ENCODE assay signal across 8 cellular contexts in the genomic region with DNA sequence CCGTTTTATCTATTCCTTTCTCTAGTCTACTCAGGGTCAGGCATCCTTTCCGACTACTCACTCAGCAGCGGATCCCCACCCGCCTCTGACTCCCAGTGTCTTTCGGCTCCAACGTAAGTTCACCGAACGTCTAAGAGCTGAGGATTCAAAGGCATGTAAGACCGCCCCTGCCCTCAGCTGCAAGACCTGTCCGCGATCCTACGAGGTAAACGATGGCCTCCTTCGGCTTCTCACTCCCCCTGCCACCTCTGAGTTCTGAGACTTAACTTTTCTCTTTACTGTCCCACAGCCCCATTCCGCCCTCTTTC. TPM values are rescaled to one million over a fixed set of nuclear protein-coding genes. Genes with fewer than 3 reads are reported as not detected.
DNase-seq lines count a peak whose midpoint lies in the region; ATAC-seq and TF ChIP-seq lines count a peak whose summit lies in the region.

No MANE protein-coding gene starts in this region.

- H3K9me3 Mint-ChIP-seq in Caco-2 (ENCODE audit: unreplicated experiment) (no peaks in the 10 kb centered on the region), WTC11 (no peaks in the 10 kb centered on the region)

- H3K27ac Mint-ChIP-seq in Caco-2 (ENCODE audit: unreplicated experiment) = peak overlapping the region; percentile 81
- H3K27ac Mint-ChIP-seq in WTC11 = peak overlapping the region; percentile 99

- H3K4me1 Mint-ChIP-seq in Caco-2 (ENCODE audit: low read depth, unreplicated experiment) (peaks cover 11% of the 10 kb centered on the region), WTC11 (peaks cover 19% of the 10 kb centered on the region)

- peak overlapping the region; percentile 93 for H3K9ac ChIP-seq in iPS-20b (ENCODE audit: low read depth, low read length)

- TF ChIP-seq EP300 in suprapubic skin (IDR thresholded peaks at IDR 0.05) = no peak

- intact Hi-C loops in Caco-2 (cut with micrococcal nuclease; ENCODE audit: unreplicated experiment) = loop anchor here (1.0 kb wide), 2 partner anchors 13 to 66 kb away; a partner anchor contains a TSS

- H3K4me3 Mint-ChIP-seq in Caco-2 (ENCODE audit: unreplicated experiment) (peak overlapping the region; percentile 82), WTC11 (peak overlapping the region; percentile 100)

- under 1% methylated on average over 15 of the region's 15 CpGs for WGBS in suprapubic skin

- H3K27me3 ChIP-seq in Caco-2 (replicated peaks; ENCODE audit: control insufficient read depth, insufficient read depth, low read length) (no peaks in the 10 kb centered on the region), iPS-20b (ENCODE audit: insufficient read depth, low read length) (no peaks in the 10 kb centered on the region), suprapubic skin (no peaks in the 10 kb centered on the region)

- no TSS peak for BruUV-seq in Caco-2 (replicated peaks; lab: Mats Ljungman, UMichigan)

- no peak for TF ChIP-seq POLR2A in suprapubic skin (IDR thresholded peaks at IDR 0.05)

- H3K9me3 ChIP-seq in Caco-2 (no peaks in the 10 kb centered on the region), HEK293 (ENCODE audit: control insufficient read depth, insufficient read depth, low read depth, low read length) (no peaks in the 10 kb centered on the region), iPS-20b (ENCODE audit: insufficient read depth, low read depth, low read length) (no peaks in the 10 kb centered on the region), suprapubic skin (no peaks in the 10 kb centered on the region)

- H3K4me1 ChIP-seq in Caco-2 (no peaks in the 10 kb centered on the region), HEK293 (ENCODE audit: control insufficient read depth, insufficient read depth, low read length) (peaks cover 9% of the 10 kb centered on the region), iPS-20b (ENCODE audit: insufficient read depth, low read length) (peaks cover 9% of the 10 kb centered on the region), suprapubic skin (peaks cover 23% of the 10 kb centered on the region)

- H3K27me3 Mint-ChIP-seq in Caco-2 (ENCODE audit: insufficient read depth, unreplicated experiment) = no peaks in the 10 kb centered on the region
- H3K27me3 Mint-ChIP-seq in WTC11 (ENCODE audit: low read depth) = no peaks in the 10 kb centered on the region; the same call in 1 of the 2 replicates

- peak overlapping the region; percentile 48 for H3K4me3 ChIP-seq in Caco-2 (ENCODE audit: low read depth, low read length)
- H3K4me3 ChIP-seq in HEK293 (ENCODE audit: low read depth, low read length) = peak overlapping the region; percentile 93
- peak overlapping the region; percentile 88 for H3K4me3 ChIP-seq in iPS-20b (ENCODE audit: low read length)
- peak overlapping the region; percentile 95 for H3K4me3 ChIP-seq in suprapubic skin

- peaks cover 9% of the 10 kb centered on the region; the same call in 1 of the 2 replicates for H3K36me3 ChIP-seq in Caco-2 (ENCODE audit: control insufficient read depth, insufficient read depth, low read length)
- H3K36me3 ChIP-seq in HEK293 (ENCODE audit: control insufficient read depth in 2 of 2, insufficient read depth in 1 of 2, low read length in 2 of 2) = peaks cover 29 to 66% of the 10 kb centered on the region in 2 experiments
- H3K36me3 ChIP-seq in iPS-20b (ENCODE audit: insufficient read depth, low read depth, low read length) = peaks cover 39% of the 10 kb centered on the region
- peaks cover 39% of the 10 kb centered on the region for H3K36me3 ChIP-seq in suprapubic skin

- H3K36me3 Mint-ChIP-seq in Caco-2 (ENCODE audit: insufficient read depth, unreplicated experiment) = peaks cover 91% of the 10 kb centered on the region
- peaks cover 40% of the 10 kb centered on the region for H3K36me3 Mint-ChIP-seq in WTC11

- ATAC-seq in WTC11 (no peak), esophagus mucosa (no peak)

- TF ChIP-seq CTCF in Caco-2 (IDR thresholded peaks at IDR 0.05; ENCODE audit: insufficient read depth in 1 of 2, low read depth in 1 of 2, low read length in 1 of 2, severe bottlenecking in 1 of 2, unreplicated experiment in 1 of 2) (no peak), HEK293 (tag by site-specific recombination; IDR thresholded peaks at IDR 0.05) (no peak), WTC11 (IDR thresholded peaks at IDR 0.05) (no peak), suprapubic skin (IDR thresholded peaks at IDR 0.05) (no peak)

- CTCF ChIA-PET in Caco-2 (lab: Charles Lee) = interaction anchor here (0.8 to 3.5 kb wide), 6 partner anchors 12 to 66 kb away, joined by 3 to 29 read pairs (median 5); a partner anchor contains a TSS
- CTCF ChIA-PET in HEK293 (lab: Yijun Ruan, JAX) = interaction anchor here (0.7 to 3.6 kb wide), 16 partner anchors 14 to 99 kb away, joined by 3 to 22 read pairs (median 4); a partner anchor contains a TSS
- CTCF ChIA-PET in WTC11 (lab: Charles Lee) = interaction anchor here (0.9 to 4.0 kb wide), 15 partner anchors 13 to 152 kb away, joined by 3 to 54 read pairs (median 6); a partner anchor contains a TSS

- H3K27ac ChIP-seq in HEK293 (ENCODE audit: extremely low read depth, low read depth, low read length) (peak overlapping the region; percentile 96), iPS-20b (ENCODE audit: low read length) (peak overlapping the region; percentile 6), suprapubic skin (peak overlapping the region; percentile 96)

- POLR2A ChIA-PET in Caco-2 (lab: Charles Lee) = interaction anchor here (1.0 to 3.0 kb wide), 4 partner anchors 8 to 66 kb away, joined by 3 to 25 read pairs (median 11); a partner anchor contains a TSS
- POLR2A ChIA-PET in HEK293 (lab: Yijun Ruan, JAX) = interaction anchor here (0.6 to 4.6 kb wide), 27 partner anchors 9 to 163 kb away, joined by 3 to 130 read pairs (median 7); a partner anchor contains a TSS
- POLR2A ChIA-PET in WTC11 (lab: Charles Lee) = interaction anchor here (0.6 to 4.4 kb wide), 13 partner anchors 8 to 352 kb away, joined by 3 to 61 read pairs (median 6); a partner anchor contains a TSS

- DNase-seq in Caco-2 (no peak), WTC11 (ENCODE audit: low spot score) (no peak), suprapubic skin (ENCODE audit: low spot score in 2 of 2) (no peak), globus pallidus (ENCODE audit: low spot score) (no peak)
- no peak for DNase-seq in activated CD4-positive, CD25-positive, alpha-beta regulatory T cell (lab: John Stamatoyannopoulos, UW)

TF ChIP-seq in HEK293, 187 proteins besides CTCF, POLR2A, EP300 and RAD21:
- TF ChIP-seq FEZF1 (tag by site-specific recombination; IDR thresholded peaks at IDR 0.05) = no peak
- TF ChIP-seq ZNF2 (tag by site-specific recombination; IDR thresholded peaks at IDR 0.05) = 0 out of 2 replicates have a peak, but pooled peaks have one; percentile 12
- 0 out of 2 replicates have a peak, but pooled peaks have one; percentile 17 for TF ChIP-seq HOXD13 (CRISPR knock-in tag; IDR thresholded peaks at IDR 0.05; ENCODE audit: borderline replicate concordance)
- no peak for TF ChIP-seq SP7 (tag by site-specific recombination; IDR thresholded peaks at IDR 0.05)
- TF ChIP-seq ZFP37 (tag by site-specific recombination; IDR thresholded peaks at IDR 0.05) = 0 out of 2 replicates have a peak, but pooled peaks have one; percentile 22
- TF ChIP-seq ZNF335 (tag by site-specific recombination; conservative IDR thresholded peaks at IDR 0.05) = 0 out of 2 replicates have a peak, but pooled peaks have one; percentile 91

TF ChIP-seq in WTC11, 78 proteins besides CTCF, POLR2A, EP300 and RAD21 (continues in another document):
- TF ChIP-seq, protein P1, sequence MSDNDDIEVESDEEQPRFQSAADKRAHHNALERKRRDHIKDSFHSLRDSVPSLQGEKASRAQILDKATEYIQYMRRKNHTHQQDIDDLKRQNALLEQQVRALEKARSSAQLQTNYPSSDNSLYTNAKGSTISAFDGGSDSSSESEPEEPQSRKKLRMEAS (CRISPR knock-in tag; IDR thresholded peaks at IDR 0.05) = no peak; the same call in 1 of the 2 replicates
- TF ChIP-seq GTF2I (CRISPR knock-in tag; conservative IDR thresholded peaks at IDR 0.05) (no peak), GABPB1 (CRISPR knock-in tag; IDR thresholded peaks at IDR 0.05) (no peak), PRRX2 (CRISPR knock-in tag; IDR thresholded peaks at IDR 0.05) (no peak), KAT7 (CRISPR knock-in tag; IDR thresholded peaks at IDR 0.05; ENCODE audit: borderline replicate concordance) (no peak), SP1 (CRISPR knock-in tag; conservative IDR thresholded peaks at IDR 0.05) (no peak), NR1H2 (CRISPR knock-in tag; IDR thresholded peaks at IDR 0.05) (no peak), ZNF121 (CRISPR knock-in tag; IDR thresholded peaks at IDR 0.05) (no peak), NR2C2 (CRISPR knock-in tag; IDR thresholded peaks at IDR 0.05) (no peak)
- TF ChIP-seq, protein P2, sequence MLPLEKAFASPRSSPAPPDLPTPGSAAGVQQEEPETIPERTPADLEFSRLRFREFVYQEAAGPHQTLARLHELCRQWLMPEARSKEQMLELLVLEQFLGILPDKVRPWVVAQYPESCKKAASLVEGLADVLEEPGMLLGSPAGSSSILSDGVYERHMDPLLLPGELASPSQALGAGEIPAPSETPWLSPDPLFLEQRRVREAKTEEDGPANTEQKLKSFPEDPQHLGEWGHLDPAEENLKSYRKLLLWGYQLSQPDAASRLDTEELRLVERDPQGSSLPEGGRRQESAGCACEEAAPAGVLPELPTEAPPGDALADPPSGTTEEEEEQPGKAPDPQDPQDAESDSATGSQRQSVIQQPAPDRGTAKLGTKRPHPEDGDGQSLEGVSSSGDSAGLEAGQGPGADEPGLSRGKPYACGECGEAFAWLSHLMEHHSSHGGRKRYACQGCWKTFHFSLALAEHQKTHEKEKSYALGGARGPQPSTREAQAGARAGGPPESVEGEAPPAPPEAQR (CRISPR knock-in tag; IDR thresholded peaks at IDR 0.05) = no peak
- TF ChIP-seq, protein P3, sequence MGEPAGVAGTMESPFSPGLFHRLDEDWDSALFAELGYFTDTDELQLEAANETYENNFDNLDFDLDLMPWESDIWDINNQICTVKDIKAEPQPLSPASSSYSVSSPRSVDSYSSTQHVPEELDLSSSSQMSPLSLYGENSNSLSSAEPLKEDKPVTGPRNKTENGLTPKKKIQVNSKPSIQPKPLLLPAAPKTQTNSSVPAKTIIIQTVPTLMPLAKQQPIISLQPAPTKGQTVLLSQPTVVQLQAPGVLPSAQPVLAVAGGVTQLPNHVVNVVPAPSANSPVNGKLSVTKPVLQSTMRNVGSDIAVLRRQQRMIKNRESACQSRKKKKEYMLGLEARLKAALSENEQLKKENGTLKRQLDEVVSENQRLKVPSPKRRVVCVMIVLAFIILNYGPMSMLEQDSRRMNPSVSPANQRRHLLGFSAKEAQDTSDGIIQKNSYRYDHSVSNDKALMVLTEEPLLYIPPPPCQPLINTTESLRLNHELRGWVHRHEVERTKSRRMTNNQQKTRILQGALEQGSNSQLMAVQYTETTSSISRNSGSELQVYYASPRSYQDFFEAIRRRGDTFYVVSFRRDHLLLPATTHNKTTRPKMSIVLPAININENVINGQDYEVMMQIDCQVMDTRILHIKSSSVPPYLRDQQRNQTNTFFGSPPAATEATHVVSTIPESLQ (CRISPR knock-in tag; IDR thresholded peaks at IDR 0.05) = no peak

RNA-seq across cellular contexts. Expression of a gene that starts 0.3 kb away (rescaled TPM):
- total RNA-seq in Caco-2 (2022) (70.9 and 71.4 TPM in 2 replicates), WTC11 (2021) (85.5 to 91.1 TPM (median 89.3 TPM) in 3 replicates), suprapubic skin (10 to 100 TPM; 33.8 to 48.3 (median 40.3) TPM), esophagus mucosa (58.3 TPM)

RNA-seq across cellular contexts. Expression of a gene that starts 23.1 kb away (rescaled TPM):
- total RNA-seq in Caco-2 (2022) = 6.0 and 7.4 TPM in 2 replicates
- total RNA-seq in WTC11 (2021) = 10.9 to 19.0 TPM (median 16.4 TPM) in 3 replicates
- total RNA-seq in suprapubic skin = 10 to 100 TPM in 2 of 4 donors, 1 to 10 TPM in 2; 6.8 to 26.9 (median 12.4) TPM
- 2.6 TPM for total RNA-seq in esophagus mucosa

Comparison
In these comparisons a context has a peak if more than half of its experiments do, and no peak if none do; other contexts are left out.
1. H3K27ac ChIP-seq: peak in every context shown above with its lines; median percentile 96 in HEK293; 96 in suprapubic skin; 6 in iPS-20b.